ENCODE assay signal across 14 cellular contexts in genomic region chr17:46842835-46843234, GRCh38. TPM values are rescaled to one million over a fixed set of nuclear protein-coding genes. Genes with fewer than 3 reads are reported as not detected.
DNase-seq lines count a peak whose midpoint lies in the region; ATAC-seq and TF ChIP-seq lines count a peak whose summit lies in the region.
"Had no signal": no experiment of that assay in that cellular context is flagged by ENCODE, and none has a peak within 500 bp of the region (broad histone marks: within the 10 kb centered on the region; RNA-seq: fewer than 3 reads in every experiment).

No MANE protein-coding gene starts in this region.

- H3K4me1 Mint-ChIP-seq in endodermal cell: no peaks in the 10 kb centered on the region

- peaks cover 32% of the 10 kb centered on the region for H3K27me3 ChIP-seq in endodermal cell (ENCODE audit: control insufficient read depth, insufficient read depth, low read length, poor library complexity, severe bottlenecking)
- H3K27me3 ChIP-seq in psoas muscle (ENCODE audit: insufficient read depth in 3 of 3, low read length in 2 of 3): peaks cover 0 to 60% (median 8%) of the 10 kb centered on the region in 3 donors
- H3K27me3 ChIP-seq in tibial artery: peaks cover 0 to 64% of the 10 kb centered on the region in 2 donors

- H3K4me1 ChIP-seq in endodermal cell (ENCODE audit: control insufficient read depth, insufficient read depth, low read length): no peaks in the 10 kb centered on the region
- H3K4me1 ChIP-seq in psoas muscle: no peaks in the 10 kb centered on the region
- H3K4me1 ChIP-seq in tibial artery: peaks cover 0 to 4% (median 0%) of the 10 kb centered on the region in 4 donors

- WGBS in endodermal cell (ENCODE audit: insufficient coverage in 1 of 2, insufficient read length in 1 of 2), 2 experiments: 92 to 100% methylated on average over 2 of the region's 3 CpGs
- WGBS in psoas muscle, 3 donors: 94 to 97% (median 96%) methylated on average over 3 of the region's 3 CpGs

- peaks cover 50% of the 10 kb centered on the region for H3K27me3 Mint-ChIP-seq in endodermal cell (ENCODE audit: insufficient read depth)

- DNase-seq in DMS53 (lab: John Stamatoyannopoulos, UW) (peak; percentile 60), DMS53 treated with DMSO at 0.1 percent for 48 hours (lab: John Stamatoyannopoulos, UW; ENCODE audit: unreplicated experiment) (no peak), endodermal cell (peak; percentile 66), psoas muscle (no peak), tibial artery (no peak), NCI-H128 (lab: John Stamatoyannopoulos, UW; ENCODE audit: unreplicated experiment) (no peak), cortex of kidney (lab: John Stamatoyannopoulos, UW) (no peak)
- DNase-seq: activated T-cell treated with anti-CD3 and anti-CD28 coated beads for 4 hours; central memory CD4-positive, alpha-beta T cell; KG1; stimulated activated CD4-positive, alpha-beta T cell treated with anti-CD3 and anti-CD28 coated beads, Interleukin-4, amount 100 ng/mL, for 1 hour had no signal

- intact Hi-C loops in psoas muscle (cut with DNase I) (loop anchor here in 1 of 2 donors (2.0 to 10.0 kb wide), 2 partner anchors 98 to 152 kb away; no protein-coding TSS in a partner anchor), tibial artery (cut with DNase I; ENCODE audit: low total_unique reads) (no loop called here)

- H3K27ac ChIP-seq in endodermal cell (ENCODE audit: low read depth, low read length) (no peak overlapping the region), psoas muscle (no peak overlapping the region), tibial artery (no peak overlapping the region)

- H3K36me3 Mint-ChIP-seq in endodermal cell (ENCODE audit: low read depth): peaks cover 2% of the 10 kb centered on the region

- H3K36me3 ChIP-seq in endodermal cell (ENCODE audit: control insufficient read depth, insufficient read depth, low read length) (no peaks in the 10 kb centered on the region), psoas muscle (ENCODE audit: insufficient read depth in 1 of 2, low read depth in 1 of 2) (no peaks in the 10 kb centered on the region), tibial artery (no peaks in the 10 kb centered on the region)

- no peak overlapping the region for H3K4me3 Mint-ChIP-seq in endodermal cell
- H3K4me3 Mint-ChIP-seq: T-helper 1 cell treated with Interleukin-12 subunit alpha and Interleukin-12 subunit beta and Interleukin-4 antibody, amounts not matched to agents 30 μg/mL and 1 μg/mL, for 36 hours had no signal

- peaks cover 11% of the 10 kb centered on the region for H3K9me3 ChIP-seq in endodermal cell (ENCODE audit: control insufficient read depth, low read length)
- H3K9me3 ChIP-seq in psoas muscle: no peaks in the 10 kb centered on the region
- peaks cover 0 to 12% (median 5%) of the 10 kb centered on the region in 3 donors for H3K9me3 ChIP-seq in tibial artery

- peak; percentile 61 for TF ChIP-seq CTCF in LNCAP (IDR thresholded peaks at IDR 0.05)
- peak; percentile 78 for TF ChIP-seq CTCF in endodermal cell (conservative IDR thresholded peaks at IDR 0.05)
- peak; percentile 27 for TF ChIP-seq CTCF in psoas muscle (IDR thresholded peaks at IDR 0.05)
- no peak for TF ChIP-seq CTCF in tibial artery (IDR thresholded peaks at IDR 0.05)

- peaks cover 17% of the 10 kb centered on the region for H3K9me3 Mint-ChIP-seq in endodermal cell

- no peak overlapping the region for H3K9ac ChIP-seq in endodermal cell (ENCODE audit: extremely low read depth, low read length, poor library complexity, severe bottlenecking)

- H3K27ac Mint-ChIP-seq in endodermal cell: no peak overlapping the region
- H3K27ac Mint-ChIP-seq: T-helper 1 cell treated with Interleukin-12 subunit alpha and Interleukin-12 subunit beta and Interleukin-4 antibody, amounts not matched to agents 30 μg/mL and 1 μg/mL, for 36 hours had no signal

- no peak overlapping the region for H3K4me3 ChIP-seq in endodermal cell (ENCODE audit: low read length)
- H3K4me3 ChIP-seq in psoas muscle: no peak overlapping the region
- H3K4me3 ChIP-seq in tibial artery: no peak overlapping the region

- ATAC-seq in psoas muscle: no peak

RNA-seq across cellular contexts. Expression of gene WNT9B, which starts 8.5 kb away (rescaled TPM):
- total RNA-seq in endodermal cell (under 1 TPM in 1 of 2 donors, not detected in 1; 0.33 TPM), psoas muscle (under 1 TPM in 2 of 4 donors, not detected in 2; 0.19 to 0.32 TPM)
- polyA plus RNA-seq in endodermal cell (2013, experiment 1 of 2): 2.4 TPM
- polyA plus RNA-seq in endodermal cell (2013, experiment 2 of 2): 2.1 TPM
- polyA plus RNA-seq in psoas muscle: under 1 TPM in 2 of 3 donors, not detected in 1; 0.05 to 0.06 TPM
- total RNA-seq: myocyte had no signal

RNA-seq across cellular contexts. Expression of gene WNT3, which starts 24.3 kb away (rescaled TPM):
- total RNA-seq in endodermal cell (10 to 100 TPM; 19.9 to 21.8 TPM), psoas muscle (under 1 TPM in 3 of 4 donors, not detected in 1; 0.08 to 0.36 (median 0.17) TPM)
- 51.2 TPM for polyA plus RNA-seq in endodermal cell (2013, experiment 1 of 2)
- 42.1 TPM for polyA plus RNA-seq in endodermal cell (2013, experiment 2 of 2)
- under 1 TPM in 2 of 3 donors, not detected in 1; 0.06 to 0.10 TPM for polyA plus RNA-seq in psoas muscle

Comparison
In these comparisons a context has a peak if more than half of its experiments do, and no peak if none do; other contexts are left out.
1. DNase-seq: peak in DMS53 (single experiment) and endodermal cell (single experiment); none in DMS53 treated with DMSO at 0.1 percent for 48 hours (single experiment), psoas muscle (0 of 2), tibial artery (0 of 2), NCI-H128 (single experiment) and cortex of kidney (single experiment).
2. CTCF ChIP-seq: peak in LNCAP (single experiment), endodermal cell (single experiment) and psoas muscle (single experiment); none in tibial artery (0 of 2).
3. RNA of gene WNT3, which starts 24.3 kb away (total RNA-seq): 19.9 to 21.8 TPM in endodermal cell; 0.08 to 0.36 TPM in psoas muscle; every median in the first group is over 10 times any median in the second.